2 cellular contexts compared by ENCODE assay signal in the genomic region with DNA sequence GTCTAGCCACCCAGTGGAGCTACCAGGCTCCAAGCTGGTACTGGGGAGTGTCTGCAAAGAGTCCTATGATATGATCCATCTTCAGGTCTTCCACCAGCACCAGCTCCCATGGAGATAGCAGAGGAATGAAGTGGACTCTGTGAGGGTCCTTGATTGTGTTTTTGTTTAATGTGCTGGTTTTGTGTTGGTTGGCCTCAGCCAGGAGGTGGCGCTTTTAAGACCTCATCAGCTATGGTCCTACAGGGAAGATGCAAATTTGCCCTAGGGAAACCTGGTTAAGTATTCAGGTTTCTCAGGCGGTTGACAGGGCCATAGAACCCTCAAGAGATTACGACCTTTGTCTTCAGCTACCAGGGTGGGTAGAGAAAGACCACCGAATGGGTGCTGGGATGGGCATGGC.
TF ChIP-seq lines count a peak whose summit lies in the region.

No MANE protein-coding gene starts in this region.

TF ChIP-seq in HCT116, 20 proteins besides CTCF, POLR2A, EP300 and RAD21:
- TF ChIP-seq, protein P1, sequence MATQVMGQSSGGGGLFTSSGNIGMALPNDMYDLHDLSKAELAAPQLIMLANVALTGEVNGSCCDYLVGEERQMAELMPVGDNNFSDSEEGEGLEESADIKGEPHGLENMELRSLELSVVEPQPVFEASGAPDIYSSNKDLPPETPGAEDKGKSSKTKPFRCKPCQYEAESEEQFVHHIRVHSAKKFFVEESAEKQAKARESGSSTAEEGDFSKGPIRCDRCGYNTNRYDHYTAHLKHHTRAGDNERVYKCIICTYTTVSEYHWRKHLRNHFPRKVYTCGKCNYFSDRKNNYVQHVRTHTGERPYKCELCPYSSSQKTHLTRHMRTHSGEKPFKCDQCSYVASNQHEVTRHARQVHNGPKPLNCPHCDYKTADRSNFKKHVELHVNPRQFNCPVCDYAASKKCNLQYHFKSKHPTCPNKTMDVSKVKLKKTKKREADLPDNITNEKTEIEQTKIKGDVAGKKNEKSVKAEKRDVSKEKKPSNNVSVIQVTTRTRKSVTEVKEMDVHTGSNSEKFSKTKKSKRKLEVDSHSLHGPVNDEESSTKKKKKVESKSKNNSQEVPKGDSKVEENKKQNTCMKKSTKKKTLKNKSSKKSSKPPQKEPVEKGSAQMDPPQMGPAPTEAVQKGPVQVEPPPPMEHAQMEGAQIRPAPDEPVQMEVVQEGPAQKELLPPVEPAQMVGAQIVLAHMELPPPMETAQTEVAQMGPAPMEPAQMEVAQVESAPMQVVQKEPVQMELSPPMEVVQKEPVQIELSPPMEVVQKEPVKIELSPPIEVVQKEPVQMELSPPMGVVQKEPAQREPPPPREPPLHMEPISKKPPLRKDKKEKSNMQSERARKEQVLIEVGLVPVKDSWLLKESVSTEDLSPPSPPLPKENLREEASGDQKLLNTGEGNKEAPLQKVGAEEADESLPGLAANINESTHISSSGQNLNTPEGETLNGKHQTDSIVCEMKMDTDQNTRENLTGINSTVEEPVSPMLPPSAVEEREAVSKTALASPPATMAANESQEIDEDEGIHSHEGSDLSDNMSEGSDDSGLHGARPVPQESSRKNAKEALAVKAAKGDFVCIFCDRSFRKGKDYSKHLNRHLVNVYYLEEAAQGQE (IDR thresholded peaks at IDR 0.05; ENCODE audit: low read depth) = no peak
- no peak for TF ChIP-seq EGR1 (IDR thresholded peaks at IDR 0.05; ENCODE audit: low read depth)
- no peak for TF ChIP-seq JUND (IDR thresholded peaks at IDR 0.05)
- TF ChIP-seq, protein P2, sequence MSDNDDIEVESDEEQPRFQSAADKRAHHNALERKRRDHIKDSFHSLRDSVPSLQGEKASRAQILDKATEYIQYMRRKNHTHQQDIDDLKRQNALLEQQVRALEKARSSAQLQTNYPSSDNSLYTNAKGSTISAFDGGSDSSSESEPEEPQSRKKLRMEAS (IDR thresholded peaks at IDR 0.05) = no peak

TF ChIP-seq in WTC11, 78 proteins besides CTCF, POLR2A, EP300 and RAD21 (continued from another document):
- TF ChIP-seq, protein P3, sequence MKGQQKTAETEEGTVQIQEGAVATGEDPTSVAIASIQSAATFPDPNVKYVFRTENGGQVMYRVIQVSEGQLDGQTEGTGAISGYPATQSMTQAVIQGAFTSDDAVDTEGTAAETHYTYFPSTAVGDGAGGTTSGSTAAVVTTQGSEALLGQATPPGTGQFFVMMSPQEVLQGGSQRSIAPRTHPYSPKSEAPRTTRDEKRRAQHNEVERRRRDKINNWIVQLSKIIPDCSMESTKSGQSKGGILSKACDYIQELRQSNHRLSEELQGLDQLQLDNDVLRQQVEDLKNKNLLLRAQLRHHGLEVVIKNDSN (CRISPR knock-in tag; IDR thresholded peaks at IDR 0.05) = no peak
- TF ChIP-seq ZNF121 (CRISPR knock-in tag; IDR thresholded peaks at IDR 0.05) (no peak), FOXJ3 (CRISPR knock-in tag; IDR thresholded peaks at IDR 0.05; ENCODE audit: borderline replicate concordance) (no peak), MXD4 (CRISPR knock-in tag; IDR thresholded peaks at IDR 0.05; ENCODE audit: borderline replicate concordance) (no peak)
- TF ChIP-seq, protein P4, sequence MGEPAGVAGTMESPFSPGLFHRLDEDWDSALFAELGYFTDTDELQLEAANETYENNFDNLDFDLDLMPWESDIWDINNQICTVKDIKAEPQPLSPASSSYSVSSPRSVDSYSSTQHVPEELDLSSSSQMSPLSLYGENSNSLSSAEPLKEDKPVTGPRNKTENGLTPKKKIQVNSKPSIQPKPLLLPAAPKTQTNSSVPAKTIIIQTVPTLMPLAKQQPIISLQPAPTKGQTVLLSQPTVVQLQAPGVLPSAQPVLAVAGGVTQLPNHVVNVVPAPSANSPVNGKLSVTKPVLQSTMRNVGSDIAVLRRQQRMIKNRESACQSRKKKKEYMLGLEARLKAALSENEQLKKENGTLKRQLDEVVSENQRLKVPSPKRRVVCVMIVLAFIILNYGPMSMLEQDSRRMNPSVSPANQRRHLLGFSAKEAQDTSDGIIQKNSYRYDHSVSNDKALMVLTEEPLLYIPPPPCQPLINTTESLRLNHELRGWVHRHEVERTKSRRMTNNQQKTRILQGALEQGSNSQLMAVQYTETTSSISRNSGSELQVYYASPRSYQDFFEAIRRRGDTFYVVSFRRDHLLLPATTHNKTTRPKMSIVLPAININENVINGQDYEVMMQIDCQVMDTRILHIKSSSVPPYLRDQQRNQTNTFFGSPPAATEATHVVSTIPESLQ (CRISPR knock-in tag; IDR thresholded peaks at IDR 0.05) = no peak
